ENCODE assay signal across 27 cellular contexts in the genomic region with DNA sequence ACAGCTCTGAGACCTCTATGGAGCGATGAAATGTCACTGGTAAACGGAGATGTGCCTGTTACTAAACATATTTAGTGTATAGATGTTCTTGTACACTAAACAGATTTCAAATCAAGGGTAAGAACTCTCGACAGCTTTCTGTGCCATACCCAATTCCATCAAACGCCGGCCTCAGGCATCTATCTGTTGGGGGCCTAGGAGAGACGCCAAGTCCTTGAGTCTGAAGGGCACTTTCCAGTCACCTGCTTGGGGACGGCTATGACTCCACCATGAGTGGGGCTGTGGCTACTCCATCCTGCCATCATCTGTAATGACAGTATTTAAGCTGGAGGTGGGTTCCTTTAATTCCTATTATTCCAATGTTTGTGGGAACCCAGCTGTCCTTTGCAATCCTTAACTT.
"Had no signal": no experiment of that assay in that cellular context is flagged by ENCODE, and none has a peak within 500 bp of the region (broad histone marks: within the 10 kb centered on the region; RNA-seq: fewer than 3 reads in every experiment).

No MANE protein-coding gene starts in this region.

- H3K4me3 Mint-ChIP-seq: activated CD4-positive, alpha-beta T cell treated with anti-CD3 and anti-CD28 coated beads, Interleukin-2, amount 10 ng/mL, durations not matched to agents 24 days and 14 days; activated CD8-positive, alpha-beta T cell treated with anti-CD3 and anti-CD28 coated beads for 36 hours; activated naive CD4-positive, alpha-beta T cell treated with anti-CD3 and anti-CD28 coated beads, Interleukin-2, amount 10 ng/mL, durations not matched to agents 7 days and 5 days; activated naive CD8-positive, alpha-beta T cell; activated naive CD8-positive, alpha-beta T cell treated with anti-CD3 and anti-CD28 coated beads, Interleukin-2, amount 50 U/mL, for 24 hours; activated T-cell treated with anti-CD3 and anti-CD28 coated beads, Interleukin-2, amount 50 U/mL, for 72 hours; brain had no signal

- DNase-seq: activated CD4-positive, alpha-beta T cell treated with anti-CD3 and anti-CD28 coated beads, Interleukin-2, amount 10 ng/mL, durations not matched to agents 24 days and 14 days; activated CD4-positive, alpha-beta T cell treated with anti-CD3 and anti-CD28 coated beads, Interleukin-2, amount 50 U/mL, for 4 hours; activated CD8-positive, alpha-beta T cell treated with anti-CD3 and anti-CD28 coated beads for 36 hours; activated naive CD4-positive, alpha-beta T cell treated with anti-CD3 and anti-CD28 coated beads, Interleukin-2, amount 10 ng/mL, durations not matched to agents 7 days and 5 days; activated naive CD8-positive, alpha-beta T cell treated with anti-CD3 and anti-CD28 coated beads, Interleukin-2, amount 50 U/mL, for 24 hours; activated T-cell treated with anti-CD3 and anti-CD28 coated beads, Interleukin-2, amount 50 U/mL, for 1 hour; activated T-cell treated with anti-CD3 and anti-CD28 coated beads, Interleukin-2, amount 50 U/mL, for 72 hours; anterior cingulate cortex; central memory CD4-positive, alpha-beta T cell; MM.1S; MV-4-11; NCI-H1092; NCI-H1436 treated with DMSO at 0.1 percent for 48 hours; NCI-H1694 treated with DMSO at 0.1 percent for 48 hours; NCI-H2029; NCI-H345; NCI-H524 treated with DMSO at 0.1 percent for 48 hours; SHP77; SJCRH30; T1000 had no signal

- H3K4me3 ChIP-seq: SJCRH30, SK-N-MC had no signal

- H3K27me3 Mint-ChIP-seq: activated CD4-positive, alpha-beta T cell treated with anti-CD3 and anti-CD28 coated beads, Interleukin-2, amount 10 ng/mL, durations not matched to agents 24 days and 14 days; activated naive CD8-positive, alpha-beta T cell treated with anti-CD3 and anti-CD28 coated beads, Interleukin-2, amount 50 U/mL, for 24 hours had no signal

- H3K36me3 ChIP-seq: SJCRH30, WERI-Rb-1 had no signal

- H3K36me3 Mint-ChIP-seq: activated naive CD4-positive, alpha-beta T cell treated with anti-CD3 and anti-CD28 coated beads, Interleukin-2, amount 10 ng/mL, durations not matched to agents 7 days and 5 days; activated naive CD8-positive, alpha-beta T cell; brain had no signal

- H3K9me3 ChIP-seq: SJCRH30 had no signal

- H3K9me3 Mint-ChIP-seq: activated CD4-positive, alpha-beta T cell treated with anti-CD3 and anti-CD28 coated beads, Interleukin-2, amount 10 ng/mL, durations not matched to agents 24 days and 14 days; activated CD8-positive, alpha-beta T cell treated with anti-CD3 and anti-CD28 coated beads for 36 hours; activated naive CD4-positive, alpha-beta T cell treated with anti-CD3 and anti-CD28 coated beads, Interleukin-2, amount 10 ng/mL, durations not matched to agents 7 days and 5 days; activated naive CD8-positive, alpha-beta T cell treated with anti-CD3 and anti-CD28 coated beads, Interleukin-2, amount 50 U/mL, for 24 hours; activated T-cell treated with anti-CD3 and anti-CD28 coated beads, Interleukin-2, amount 50 U/mL, for 72 hours; activated T-helper 2 cell treated with anti-CD3 and anti-CD28 coated beads, Interferon-gamma antibody, Interleukin-2, Interleukin-4, amounts not matched to agents 10 μg/mL and 5 μg/mL and 100 μg/mL, durations not matched to agents 14 hours and 24 hours and 36 hours had no signal

- H3K27ac Mint-ChIP-seq: activated CD4-positive, alpha-beta T cell treated with anti-CD3 and anti-CD28 coated beads, Interleukin-2, amount 10 ng/mL, durations not matched to agents 24 days and 14 days; activated CD8-positive, alpha-beta T cell treated with anti-CD3 and anti-CD28 coated beads for 36 hours; activated naive CD4-positive, alpha-beta T cell treated with anti-CD3 and anti-CD28 coated beads, Interleukin-2, amount 10 ng/mL, durations not matched to agents 7 days and 5 days; activated naive CD8-positive, alpha-beta T cell; activated naive CD8-positive, alpha-beta T cell treated with anti-CD3 and anti-CD28 coated beads, Interleukin-2, amount 50 U/mL, for 24 hours; activated T-cell treated with anti-CD3 and anti-CD28 coated beads, Interleukin-2, amount 50 U/mL, for 72 hours; activated T-helper 2 cell treated with anti-CD3 and anti-CD28 coated beads, Interferon-gamma antibody, Interleukin-2, Interleukin-4, amounts not matched to agents 10 μg/mL and 5 μg/mL and 100 μg/mL, durations not matched to agents 14 hours and 24 hours and 36 hours; brain had no signal

- H3K27me3 ChIP-seq: SJCRH30 had no signal

- ATAC-seq: activated CD8-positive, alpha-beta T cell treated with anti-CD3 and anti-CD28 coated beads for 36 hours; activated naive CD8-positive, alpha-beta T cell treated with anti-CD3 and anti-CD28 coated beads, Interleukin-2, amount 50 U/mL, for 24 hours; activated T-cell treated with anti-CD3 and anti-CD28 coated beads, Interleukin-2, amount 50 U/mL, for 72 hours; Panc1 had no signal

- H3K27ac ChIP-seq: KMS-11, SJCRH30, SK-N-MC, WERI-Rb-1 had no signal

- H3K4me1 ChIP-seq: SJCRH30 had no signal

- H3K4me1 Mint-ChIP-seq: activated CD4-positive, alpha-beta T cell treated with anti-CD3 and anti-CD28 coated beads, Interleukin-2, amount 10 ng/mL, durations not matched to agents 24 days and 14 days; activated naive CD4-positive, alpha-beta T cell treated with anti-CD3 and anti-CD28 coated beads, Interleukin-2, amount 10 ng/mL, durations not matched to agents 7 days and 5 days; activated naive CD8-positive, alpha-beta T cell treated with anti-CD3 and anti-CD28 coated beads, Interleukin-2, amount 50 U/mL, for 24 hours; brain had no signal
